In the genomic region with DNA sequence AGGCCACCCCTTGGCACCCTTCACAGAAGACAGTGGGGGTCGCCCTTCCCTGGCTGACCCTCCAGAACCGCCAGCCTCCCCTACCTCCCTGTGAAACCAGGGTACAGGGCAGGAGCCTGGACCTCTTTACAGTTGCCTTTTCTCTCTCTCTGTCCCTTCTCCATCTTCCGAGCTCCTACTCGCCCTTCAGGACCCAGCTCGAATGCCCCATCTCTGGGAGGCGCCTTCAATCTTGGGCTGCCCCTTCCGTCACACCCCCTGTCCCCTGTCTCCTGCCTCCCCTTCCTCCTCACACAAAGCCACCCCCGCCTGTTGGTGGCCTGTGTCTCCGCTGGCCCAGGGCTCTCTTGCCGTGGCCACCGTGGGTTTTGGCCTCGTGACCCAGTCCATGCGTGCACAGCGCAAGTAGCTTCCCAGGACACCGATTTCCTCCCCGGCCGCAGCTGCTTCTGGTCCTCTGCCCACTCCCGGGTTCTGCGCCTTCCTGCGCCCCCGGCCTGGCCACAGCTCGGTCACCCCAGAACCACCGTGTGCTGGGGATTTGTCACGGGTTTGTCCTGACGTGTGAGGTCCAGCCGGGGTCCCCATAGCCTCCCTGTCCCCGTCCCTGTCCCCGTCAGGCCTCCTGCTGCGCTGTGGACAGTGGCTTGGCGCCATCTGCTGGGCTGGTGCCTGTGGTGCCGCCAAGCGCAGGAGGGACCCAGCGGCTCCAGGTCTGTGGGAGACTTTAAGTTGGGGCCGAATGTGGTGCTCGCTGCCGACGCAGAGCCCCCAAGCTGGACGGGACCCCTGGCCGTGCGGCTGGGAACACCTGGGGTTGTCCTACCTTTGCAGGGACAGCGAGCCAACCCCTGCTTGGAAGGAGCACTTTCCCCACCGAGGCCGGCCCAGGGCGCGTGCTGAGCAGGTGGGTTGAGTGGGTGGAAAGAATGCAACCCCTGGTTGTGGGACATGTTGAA, we compare ENCODE assay signal across 1 cellular context.
TF ChIP-seq lines count a peak whose summit lies in the region.

No MANE protein-coding gene starts in this region.

TF ChIP-seq in WTC11, 78 proteins besides CTCF, POLR2A, EP300 and RAD21 (continued from another document and continues in another):
- TF ChIP-seq, protein P1, sequence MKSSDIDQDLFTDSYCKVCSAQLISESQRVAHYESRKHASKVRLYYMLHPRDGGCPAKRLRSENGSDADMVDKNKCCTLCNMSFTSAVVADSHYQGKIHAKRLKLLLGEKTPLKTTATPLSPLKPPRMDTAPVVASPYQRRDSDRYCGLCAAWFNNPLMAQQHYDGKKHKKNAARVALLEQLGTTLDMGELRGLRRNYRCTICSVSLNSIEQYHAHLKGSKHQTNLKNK (CRISPR knock-in tag; IDR thresholded peaks at IDR 0.05) = no peak
- TF ChIP-seq, protein P2, sequence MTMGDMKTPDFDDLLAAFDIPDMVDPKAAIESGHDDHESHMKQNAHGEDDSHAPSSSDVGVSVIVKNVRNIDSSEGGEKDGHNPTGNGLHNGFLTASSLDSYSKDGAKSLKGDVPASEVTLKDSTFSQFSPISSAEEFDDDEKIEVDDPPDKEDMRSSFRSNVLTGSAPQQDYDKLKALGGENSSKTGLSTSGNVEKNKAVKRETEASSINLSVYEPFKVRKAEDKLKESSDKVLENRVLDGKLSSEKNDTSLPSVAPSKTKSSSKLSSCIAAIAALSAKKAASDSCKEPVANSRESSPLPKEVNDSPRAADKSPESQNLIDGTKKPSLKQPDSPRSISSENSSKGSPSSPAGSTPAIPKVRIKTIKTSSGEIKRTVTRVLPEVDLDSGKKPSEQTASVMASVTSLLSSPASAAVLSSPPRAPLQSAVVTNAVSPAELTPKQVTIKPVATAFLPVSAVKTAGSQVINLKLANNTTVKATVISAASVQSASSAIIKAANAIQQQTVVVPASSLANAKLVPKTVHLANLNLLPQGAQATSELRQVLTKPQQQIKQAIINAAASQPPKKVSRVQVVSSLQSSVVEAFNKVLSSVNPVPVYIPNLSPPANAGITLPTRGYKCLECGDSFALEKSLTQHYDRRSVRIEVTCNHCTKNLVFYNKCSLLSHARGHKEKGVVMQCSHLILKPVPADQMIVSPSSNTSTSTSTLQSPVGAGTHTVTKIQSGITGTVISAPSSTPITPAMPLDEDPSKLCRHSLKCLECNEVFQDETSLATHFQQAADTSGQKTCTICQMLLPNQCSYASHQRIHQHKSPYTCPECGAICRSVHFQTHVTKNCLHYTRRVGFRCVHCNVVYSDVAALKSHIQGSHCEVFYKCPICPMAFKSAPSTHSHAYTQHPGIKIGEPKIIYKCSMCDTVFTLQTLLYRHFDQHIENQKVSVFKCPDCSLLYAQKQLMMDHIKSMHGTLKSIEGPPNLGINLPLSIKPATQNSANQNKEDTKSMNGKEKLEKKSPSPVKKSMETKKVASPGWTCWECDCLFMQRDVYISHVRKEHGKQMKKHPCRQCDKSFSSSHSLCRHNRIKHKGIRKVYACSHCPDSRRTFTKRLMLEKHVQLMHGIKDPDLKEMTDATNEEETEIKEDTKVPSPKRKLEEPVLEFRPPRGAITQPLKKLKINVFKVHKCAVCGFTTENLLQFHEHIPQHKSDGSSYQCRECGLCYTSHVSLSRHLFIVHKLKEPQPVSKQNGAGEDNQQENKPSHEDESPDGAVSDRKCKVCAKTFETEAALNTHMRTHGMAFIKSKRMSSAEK (CRISPR knock-in tag; IDR thresholded peaks at IDR 0.05; ENCODE audit: borderline replicate concordance) = no peak
- TF ChIP-seq NFE2L1 (CRISPR knock-in tag; IDR thresholded peaks at IDR 0.05) (no peak), ZNF219 (CRISPR knock-in tag; IDR thresholded peaks at IDR 0.05; ENCODE audit: borderline replicate concordance) (no peak), SMAD3 (CRISPR knock-in tag; IDR thresholded peaks at IDR 0.05; ENCODE audit: borderline replicate concordance) (0 out of 2 replicates have a peak, but pooled peaks have one; percentile 12), NR2C2 (CRISPR knock-in tag; IDR thresholded peaks at IDR 0.05) (no peak), TP53 (CRISPR knock-in tag; IDR thresholded peaks at IDR 0.05) (no peak), TCF7 (CRISPR knock-in tag; IDR thresholded peaks at IDR 0.05; ENCODE audit: low read depth) (no peak), ZNF138 (CRISPR knock-in tag; conservative IDR thresholded peaks at IDR 0.05) (no peak), ETV6 (CRISPR knock-in tag; IDR thresholded peaks at IDR 0.05) (peak; percentile 56; the same call in 1 of the 2 replicates), FOXP1 (CRISPR knock-in tag; IDR thresholded peaks at IDR 0.05; ENCODE audit: borderline replicate concordance) (0 out of 2 replicates have a peak, but pooled peaks have one; percentile 56), MXD4 (CRISPR knock-in tag; IDR thresholded peaks at IDR 0.05; ENCODE audit: borderline replicate concordance) (no peak), CREB1 (CRISPR knock-in tag; IDR thresholded peaks at IDR 0.05) (no peak), ZNF396 (CRISPR knock-in tag; IDR thresholded peaks at IDR 0.05; ENCODE audit: borderline replicate concordance) (no peak), SOX15 (CRISPR knock-in tag; IDR thresholded peaks at IDR 0.05) (no peak), MYBL2 (CRISPR knock-in tag; IDR thresholded peaks at IDR 0.05) (no peak), RELA (CRISPR knock-in tag; IDR thresholded peaks at IDR 0.05; ENCODE audit: borderline replicate concordance) (no peak), ZNF317 (CRISPR knock-in tag; IDR thresholded peaks at IDR 0.05; ENCODE audit: borderline replicate concordance, low read depth) (no peak), ZNF263 (CRISPR knock-in tag; IDR thresholded peaks at IDR 0.05; ENCODE audit: low read depth) (no peak), TEAD1 (CRISPR knock-in tag; IDR thresholded peaks at IDR 0.05) (no peak), ZNF121 (CRISPR knock-in tag; IDR thresholded peaks at IDR 0.05) (no peak), CBFB (CRISPR knock-in tag; IDR thresholded peaks at IDR 0.05; ENCODE audit: low read depth) (no peak), ZNF671 (CRISPR knock-in tag; IDR thresholded peaks at IDR 0.05) (no peak)
- TF ChIP-seq, protein P3, sequence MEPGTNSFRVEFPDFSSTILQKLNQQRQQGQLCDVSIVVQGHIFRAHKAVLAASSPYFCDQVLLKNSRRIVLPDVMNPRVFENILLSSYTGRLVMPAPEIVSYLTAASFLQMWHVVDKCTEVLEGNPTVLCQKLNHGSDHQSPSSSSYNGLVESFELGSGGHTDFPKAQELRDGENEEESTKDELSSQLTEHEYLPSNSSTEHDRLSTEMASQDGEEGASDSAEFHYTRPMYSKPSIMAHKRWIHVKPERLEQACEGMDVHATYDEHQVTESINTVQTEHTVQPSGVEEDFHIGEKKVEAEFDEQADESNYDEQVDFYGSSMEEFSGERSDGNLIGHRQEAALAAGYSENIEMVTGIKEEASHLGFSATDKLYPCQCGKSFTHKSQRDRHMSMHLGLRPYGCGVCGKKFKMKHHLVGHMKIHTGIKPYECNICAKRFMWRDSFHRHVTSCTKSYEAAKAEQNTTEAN (CRISPR knock-in tag; IDR thresholded peaks at IDR 0.05) = no peak
- TF ChIP-seq, protein P4, sequence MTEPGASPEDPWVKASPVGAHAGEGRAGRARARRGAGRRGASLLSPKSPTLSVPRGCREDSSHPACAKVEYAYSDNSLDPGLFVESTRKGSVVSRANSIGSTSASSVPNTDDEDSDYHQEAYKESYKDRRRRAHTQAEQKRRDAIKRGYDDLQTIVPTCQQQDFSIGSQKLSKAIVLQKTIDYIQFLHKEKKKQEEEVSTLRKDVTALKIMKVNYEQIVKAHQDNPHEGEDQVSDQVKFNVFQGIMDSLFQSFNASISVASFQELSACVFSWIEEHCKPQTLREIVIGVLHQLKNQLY (CRISPR knock-in tag; IDR thresholded peaks at IDR 0.05) = no peak
- TF ChIP-seq, protein P5, sequence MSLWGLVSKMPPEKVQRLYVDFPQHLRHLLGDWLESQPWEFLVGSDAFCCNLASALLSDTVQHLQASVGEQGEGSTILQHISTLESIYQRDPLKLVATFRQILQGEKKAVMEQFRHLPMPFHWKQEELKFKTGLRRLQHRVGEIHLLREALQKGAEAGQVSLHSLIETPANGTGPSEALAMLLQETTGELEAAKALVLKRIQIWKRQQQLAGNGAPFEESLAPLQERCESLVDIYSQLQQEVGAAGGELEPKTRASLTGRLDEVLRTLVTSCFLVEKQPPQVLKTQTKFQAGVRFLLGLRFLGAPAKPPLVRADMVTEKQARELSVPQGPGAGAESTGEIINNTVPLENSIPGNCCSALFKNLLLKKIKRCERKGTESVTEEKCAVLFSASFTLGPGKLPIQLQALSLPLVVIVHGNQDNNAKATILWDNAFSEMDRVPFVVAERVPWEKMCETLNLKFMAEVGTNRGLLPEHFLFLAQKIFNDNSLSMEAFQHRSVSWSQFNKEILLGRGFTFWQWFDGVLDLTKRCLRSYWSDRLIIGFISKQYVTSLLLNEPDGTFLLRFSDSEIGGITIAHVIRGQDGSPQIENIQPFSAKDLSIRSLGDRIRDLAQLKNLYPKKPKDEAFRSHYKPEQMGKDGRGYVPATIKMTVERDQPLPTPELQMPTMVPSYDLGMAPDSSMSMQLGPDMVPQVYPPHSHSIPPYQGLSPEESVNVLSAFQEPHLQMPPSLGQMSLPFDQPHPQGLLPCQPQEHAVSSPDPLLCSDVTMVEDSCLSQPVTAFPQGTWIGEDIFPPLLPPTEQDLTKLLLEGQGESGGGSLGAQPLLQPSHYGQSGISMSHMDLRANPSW (CRISPR knock-in tag; conservative IDR thresholded peaks at IDR 0.05; ENCODE audit: low read depth) = no peak
- TF ChIP-seq, protein P6, sequence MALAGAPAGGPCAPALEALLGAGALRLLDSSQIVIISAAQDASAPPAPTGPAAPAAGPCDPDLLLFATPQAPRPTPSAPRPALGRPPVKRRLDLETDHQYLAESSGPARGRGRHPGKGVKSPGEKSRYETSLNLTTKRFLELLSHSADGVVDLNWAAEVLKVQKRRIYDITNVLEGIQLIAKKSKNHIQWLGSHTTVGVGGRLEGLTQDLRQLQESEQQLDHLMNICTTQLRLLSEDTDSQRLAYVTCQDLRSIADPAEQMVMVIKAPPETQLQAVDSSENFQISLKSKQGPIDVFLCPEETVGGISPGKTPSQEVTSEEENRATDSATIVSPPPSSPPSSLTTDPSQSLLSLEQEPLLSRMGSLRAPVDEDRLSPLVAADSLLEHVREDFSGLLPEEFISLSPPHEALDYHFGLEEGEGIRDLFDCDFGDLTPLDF (CRISPR knock-in tag; IDR thresholded peaks at IDR 0.05) = no peak
- TF ChIP-seq, protein P7, sequence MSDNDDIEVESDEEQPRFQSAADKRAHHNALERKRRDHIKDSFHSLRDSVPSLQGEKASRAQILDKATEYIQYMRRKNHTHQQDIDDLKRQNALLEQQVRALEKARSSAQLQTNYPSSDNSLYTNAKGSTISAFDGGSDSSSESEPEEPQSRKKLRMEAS (CRISPR knock-in tag; IDR thresholded peaks at IDR 0.05) = peak; percentile 53; the same call in 1 of the 2 replicates
- TF ChIP-seq, protein P8, sequence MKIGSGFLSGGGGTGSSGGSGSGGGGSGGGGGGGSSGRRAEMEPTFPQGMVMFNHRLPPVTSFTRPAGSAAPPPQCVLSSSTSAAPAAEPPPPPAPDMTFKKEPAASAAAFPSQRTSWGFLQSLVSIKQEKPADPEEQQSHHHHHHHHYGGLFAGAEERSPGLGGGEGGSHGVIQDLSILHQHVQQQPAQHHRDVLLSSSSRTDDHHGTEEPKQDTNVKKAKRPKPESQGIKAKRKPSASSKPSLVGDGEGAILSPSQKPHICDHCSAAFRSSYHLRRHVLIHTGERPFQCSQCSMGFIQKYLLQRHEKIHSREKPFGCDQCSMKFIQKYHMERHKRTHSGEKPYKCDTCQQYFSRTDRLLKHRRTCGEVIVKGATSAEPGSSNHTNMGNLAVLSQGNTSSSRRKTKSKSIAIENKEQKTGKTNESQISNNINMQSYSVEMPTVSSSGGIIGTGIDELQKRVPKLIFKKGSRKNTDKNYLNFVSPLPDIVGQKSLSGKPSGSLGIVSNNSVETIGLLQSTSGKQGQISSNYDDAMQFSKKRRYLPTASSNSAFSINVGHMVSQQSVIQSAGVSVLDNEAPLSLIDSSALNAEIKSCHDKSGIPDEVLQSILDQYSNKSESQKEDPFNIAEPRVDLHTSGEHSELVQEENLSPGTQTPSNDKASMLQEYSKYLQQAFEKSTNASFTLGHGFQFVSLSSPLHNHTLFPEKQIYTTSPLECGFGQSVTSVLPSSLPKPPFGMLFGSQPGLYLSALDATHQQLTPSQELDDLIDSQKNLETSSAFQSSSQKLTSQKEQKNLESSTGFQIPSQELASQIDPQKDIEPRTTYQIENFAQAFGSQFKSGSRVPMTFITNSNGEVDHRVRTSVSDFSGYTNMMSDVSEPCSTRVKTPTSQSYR (CRISPR knock-in tag; IDR thresholded peaks at IDR 0.05) = no peak
- TF ChIP-seq, protein P9, sequence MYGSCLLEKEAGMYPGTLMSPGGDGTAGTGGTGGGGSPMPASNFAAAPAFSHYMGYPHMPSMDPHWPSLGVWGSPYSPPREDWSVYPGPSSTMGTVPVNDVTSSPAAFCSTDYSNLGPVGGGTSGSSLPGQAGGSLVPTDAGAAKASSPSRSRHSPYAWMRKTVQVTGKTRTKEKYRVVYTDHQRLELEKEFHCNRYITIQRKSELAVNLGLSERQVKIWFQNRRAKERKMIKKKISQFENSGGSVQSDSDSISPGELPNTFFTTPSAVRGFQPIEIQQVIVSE (CRISPR knock-in tag; IDR thresholded peaks at IDR 0.05; ENCODE audit: borderline replicate concordance) = no peak
- TF ChIP-seq, protein P10, sequence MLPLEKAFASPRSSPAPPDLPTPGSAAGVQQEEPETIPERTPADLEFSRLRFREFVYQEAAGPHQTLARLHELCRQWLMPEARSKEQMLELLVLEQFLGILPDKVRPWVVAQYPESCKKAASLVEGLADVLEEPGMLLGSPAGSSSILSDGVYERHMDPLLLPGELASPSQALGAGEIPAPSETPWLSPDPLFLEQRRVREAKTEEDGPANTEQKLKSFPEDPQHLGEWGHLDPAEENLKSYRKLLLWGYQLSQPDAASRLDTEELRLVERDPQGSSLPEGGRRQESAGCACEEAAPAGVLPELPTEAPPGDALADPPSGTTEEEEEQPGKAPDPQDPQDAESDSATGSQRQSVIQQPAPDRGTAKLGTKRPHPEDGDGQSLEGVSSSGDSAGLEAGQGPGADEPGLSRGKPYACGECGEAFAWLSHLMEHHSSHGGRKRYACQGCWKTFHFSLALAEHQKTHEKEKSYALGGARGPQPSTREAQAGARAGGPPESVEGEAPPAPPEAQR (CRISPR knock-in tag; IDR thresholded peaks at IDR 0.05) = no peak
- TF ChIP-seq, protein P11, sequence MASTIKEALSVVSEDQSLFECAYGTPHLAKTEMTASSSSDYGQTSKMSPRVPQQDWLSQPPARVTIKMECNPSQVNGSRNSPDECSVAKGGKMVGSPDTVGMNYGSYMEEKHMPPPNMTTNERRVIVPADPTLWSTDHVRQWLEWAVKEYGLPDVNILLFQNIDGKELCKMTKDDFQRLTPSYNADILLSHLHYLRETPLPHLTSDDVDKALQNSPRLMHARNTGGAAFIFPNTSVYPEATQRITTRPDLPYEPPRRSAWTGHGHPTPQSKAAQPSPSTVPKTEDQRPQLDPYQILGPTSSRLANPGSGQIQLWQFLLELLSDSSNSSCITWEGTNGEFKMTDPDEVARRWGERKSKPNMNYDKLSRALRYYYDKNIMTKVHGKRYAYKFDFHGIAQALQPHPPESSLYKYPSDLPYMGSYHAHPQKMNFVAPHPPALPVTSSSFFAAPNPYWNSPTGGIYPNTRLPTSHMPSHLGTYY (CRISPR knock-in tag; IDR thresholded peaks at IDR 0.05) = no peak
- TF ChIP-seq, protein P12, sequence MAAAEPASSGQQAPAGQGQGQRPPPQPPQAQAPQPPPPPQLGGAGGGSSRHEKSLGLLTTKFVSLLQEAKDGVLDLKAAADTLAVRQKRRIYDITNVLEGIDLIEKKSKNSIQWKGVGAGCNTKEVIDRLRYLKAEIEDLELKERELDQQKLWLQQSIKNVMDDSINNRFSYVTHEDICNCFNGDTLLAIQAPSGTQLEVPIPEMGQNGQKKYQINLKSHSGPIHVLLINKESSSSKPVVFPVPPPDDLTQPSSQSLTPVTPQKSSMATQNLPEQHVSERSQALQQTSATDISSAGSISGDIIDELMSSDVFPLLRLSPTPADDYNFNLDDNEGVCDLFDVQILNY (CRISPR knock-in tag; IDR thresholded peaks at IDR 0.05) = no peak
